ENCODE assay signal across 14 cellular contexts in the genomic region with DNA sequence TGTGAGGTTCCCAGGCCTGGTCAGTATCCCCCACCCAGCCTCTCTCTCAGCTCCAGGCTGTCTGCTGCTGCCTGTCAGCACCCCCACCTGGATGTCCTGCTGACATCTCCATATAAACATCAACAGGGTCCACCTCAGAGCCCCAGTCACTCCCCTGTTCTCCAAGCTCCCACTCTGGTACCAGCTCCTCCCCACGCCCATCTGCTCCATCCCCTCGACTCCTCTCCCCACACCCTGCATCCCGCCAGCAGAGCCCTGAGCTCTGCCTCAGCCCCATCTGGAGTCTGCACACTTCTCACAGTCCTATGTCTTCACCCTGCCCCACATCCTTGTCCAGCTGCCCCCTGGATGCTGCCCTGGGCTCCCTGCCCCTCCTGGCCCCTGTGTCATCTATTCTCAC.
"Had no signal": no experiment of that assay in that cellular context is flagged by ENCODE, and none has a peak within 500 bp of the region (broad histone marks: within the 10 kb centered on the region; RNA-seq: fewer than 3 reads in every experiment).

No MANE protein-coding gene starts in this region.

- H2AFZ ChIP-seq: parathyroid adenoma had no signal

- H3K4me3 ChIP-seq: dorsolateral prefrontal cortex, heart left ventricle, left ventricle myocardium inferior, thyroid gland, vagina had no signal

- DNase-seq: activated CD4-positive, alpha-beta memory T cell treated with anti-CD3 and anti-CD28 coated beads, Interleukin-2, amount 10 ng/mL, durations not matched to agents 7 days and 5 days; activated CD4-positive, CD25-positive, alpha-beta regulatory T cell treated with anti-CD3 and anti-CD28 coated beads, Interleukin-2, amount 50 U/mL, for 72 hours; activated naive CD8-positive, alpha-beta T cell treated with anti-CD3 and anti-CD28 coated beads, Interleukin-2, amount 10 ng/mL, durations not matched to agents 7 days and 5 days; aorta; foreskin keratinocyte; heart left ventricle; left ventricle myocardium inferior; stimulated activated CD4-positive, alpha-beta T cell treated with anti-CD3 and anti-CD28 coated beads, Interleukin-15, amount 100 ng/mL, for 24 hours; stimulated activated CD4-positive, alpha-beta T cell treated with anti-CD3 and anti-CD28 coated beads, Interleukin-4, amount 100 ng/mL, for 24 hours had no signal

- H3K9me3 ChIP-seq: heart left ventricle, left ventricle myocardium inferior, thyroid gland, vagina had no signal

- H3K27me3 ChIP-seq: dorsolateral prefrontal cortex, foreskin keratinocyte, heart left ventricle, thyroid gland, vagina had no signal

- H3K9ac ChIP-seq: parathyroid adenoma had no signal

- H3K27ac ChIP-seq: foreskin keratinocyte, heart left ventricle, left ventricle myocardium inferior, parathyroid adenoma, vagina had no signal

- H3K36me3 ChIP-seq: thyroid gland had no signal

- H3K4me1 ChIP-seq: foreskin keratinocyte, vagina had no signal

- H3K79me2 ChIP-seq: parathyroid adenoma had no signal

- H3K9me3 Mint-ChIP-seq: activated CD4-positive, alpha-beta memory T cell treated with anti-CD3 and anti-CD28 coated beads, Interleukin-2, amount 10 ng/mL, durations not matched to agents 7 days and 5 days; activated naive CD8-positive, alpha-beta T cell treated with anti-CD3 and anti-CD28 coated beads, Interleukin-2, amount 10 ng/mL, durations not matched to agents 7 days and 5 days had no signal

- ATAC-seq: heart left ventricle had no signal

- H3K4me3 Mint-ChIP-seq: activated CD4-positive, alpha-beta memory T cell treated with anti-CD3 and anti-CD28 coated beads, Interleukin-2, amount 10 ng/mL, durations not matched to agents 7 days and 5 days; activated naive CD8-positive, alpha-beta T cell treated with anti-CD3 and anti-CD28 coated beads, Interleukin-2, amount 10 ng/mL, durations not matched to agents 7 days and 5 days; memory B cell had no signal

- H3K27me3 Mint-ChIP-seq: activated CD4-positive, alpha-beta memory T cell treated with anti-CD3 and anti-CD28 coated beads, Interleukin-2, amount 10 ng/mL, durations not matched to agents 7 days and 5 days; activated naive CD8-positive, alpha-beta T cell treated with anti-CD3 and anti-CD28 coated beads, Interleukin-2, amount 10 ng/mL, durations not matched to agents 7 days and 5 days; memory B cell had no signal

- H3K27ac Mint-ChIP-seq: activated CD4-positive, alpha-beta memory T cell treated with anti-CD3 and anti-CD28 coated beads, Interleukin-2, amount 10 ng/mL, durations not matched to agents 7 days and 5 days; activated naive CD8-positive, alpha-beta T cell treated with anti-CD3 and anti-CD28 coated beads, Interleukin-2, amount 10 ng/mL, durations not matched to agents 7 days and 5 days had no signal
